In the genomic region with DNA sequence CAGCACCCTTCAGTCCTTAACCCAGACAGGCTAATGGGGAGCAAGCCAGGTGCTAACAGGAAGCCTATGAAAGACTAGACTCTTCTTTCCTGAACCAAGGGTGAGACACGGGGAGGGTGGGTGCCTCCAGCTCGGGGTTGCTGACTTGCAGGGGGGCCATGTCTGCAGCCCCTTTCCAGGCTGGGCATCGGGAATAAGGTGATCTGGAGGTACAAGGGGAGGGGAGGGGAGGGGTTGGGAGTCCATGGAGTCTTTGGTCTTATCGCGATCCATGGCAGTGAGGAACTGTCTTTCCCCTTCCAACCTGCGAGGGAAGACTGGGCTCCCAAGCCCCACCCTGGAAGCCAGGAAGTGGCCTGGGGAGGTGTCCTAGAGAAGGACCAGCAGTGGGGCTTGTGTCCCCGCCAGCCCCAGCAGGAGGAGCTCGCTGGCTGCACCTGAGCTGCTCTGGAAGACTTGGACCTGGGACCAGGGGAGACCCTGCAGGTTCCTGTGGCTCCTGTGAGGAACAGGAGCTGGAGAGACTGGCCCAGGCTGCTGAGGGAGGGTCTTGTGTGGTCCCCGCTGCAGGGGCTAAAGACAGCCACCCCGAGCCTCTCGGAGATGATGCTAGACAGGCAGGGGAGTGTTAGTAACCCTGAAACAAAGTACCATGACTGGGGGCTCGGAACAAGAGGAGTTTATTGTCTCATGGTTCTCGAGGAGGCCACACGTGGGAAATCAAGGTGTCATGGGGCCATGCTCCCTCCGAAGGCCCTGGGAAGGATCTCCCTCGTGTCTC, we compare ENCODE assay signal across 13 cellular contexts.
"Had no signal": no experiment of that assay in that cellular context is flagged by ENCODE, and none has a peak within 500 bp of the region (broad histone marks: within the 10 kb centered on the region; RNA-seq: fewer than 3 reads in every experiment).

No MANE protein-coding gene starts in this region.

- H3K27me3 ChIP-seq: hepatocyte had no signal

- DNase-seq: cortex of kidney; effector CD8-positive, alpha-beta T cell; foreskin melanocyte; kidney glomerular epithelial cell; mesendoderm; naive thymus-derived CD4-positive, alpha-beta T cell; stimulated activated CD4-positive, alpha-beta T cell treated with anti-CD3 and anti-CD28 coated beads, Interleukin-2, amount 100 ng/mL, for 24 hours; stimulated activated naive CD4-positive, alpha-beta T cell treated with Interleukin-2 at 50 U/mL for 16 hours had no signal

- H3K27ac ChIP-seq: dorsolateral prefrontal cortex, hepatocyte, skin epidermis had no signal

- H3K27ac Mint-ChIP-seq: naive thymus-derived CD4-positive, alpha-beta T cell; type B pancreatic cell had no signal

- H3K4me3 Mint-ChIP-seq: naive thymus-derived CD4-positive, alpha-beta T cell; type B pancreatic cell had no signal

- ATAC-seq: naive thymus-derived CD4-positive, alpha-beta T cell; sciatic nerve had no signal

- H3K4me3 ChIP-seq: dorsolateral prefrontal cortex, hepatocyte, skin epidermis had no signal

- H3K4me1 Mint-ChIP-seq: naive thymus-derived CD4-positive, alpha-beta T cell had no signal

- H3K36me3 Mint-ChIP-seq: naive thymus-derived CD4-positive, alpha-beta T cell; type B pancreatic cell had no signal

- H3K27me3 Mint-ChIP-seq: naive thymus-derived CD4-positive, alpha-beta T cell had no signal

- H3K9me3 Mint-ChIP-seq: type B pancreatic cell had no signal
